ENCODE assay signal across 14 cellular contexts in genomic region chr9:127769101-127769500, GRCh38. TPM values are rescaled to one million over a fixed set of nuclear protein-coding genes. Genes with fewer than 3 reads are reported as not detected.
DNase-seq lines count a peak whose midpoint lies in the region; ATAC-seq and TF ChIP-seq lines count a peak whose summit lies in the region.
"Had no signal": no experiment of that assay in that cellular context is flagged by ENCODE, and none has a peak within 500 bp of the region (broad histone marks: within the 10 kb centered on the region; RNA-seq: fewer than 3 reads in every experiment).

No MANE protein-coding gene starts in this region.

- no peak overlapping the region for H3K4me3 ChIP-seq in vagina
- H3K4me3 ChIP-seq in WERI-Rb-1 (ENCODE audit: low read depth, low read length): no peak overlapping the region
- H3K4me3 ChIP-seq: SK-N-MC had no signal

- H3K27me3 Mint-ChIP-seq in stimulated activated naive CD8-positive, alpha-beta T cell treated with anti-CD3 and anti-CD28 coated beads, Interleukin-15, Interleukin-2, amounts not matched to agents 100 ng/mL and 50 ng/mL, for 24 hours: no peaks in the 10 kb centered on the region
- H3K27me3 Mint-ChIP-seq in central memory CD8-positive, alpha-beta T cell: no peaks in the 10 kb centered on the region
- H3K27me3 Mint-ChIP-seq in natural killer cell treated with Interleukin-12 subunit alpha and Interleukin-12 subunit beta and Interleukin-15 and Interleukin-18, amount 100 ng/mL, for 72 hours: no peaks in the 10 kb centered on the region

- peaks cover 35% of the 10 kb centered on the region for H3K36me3 Mint-ChIP-seq in stimulated activated naive CD8-positive, alpha-beta T cell treated with anti-CD3 and anti-CD28 coated beads, Interleukin-15, Interleukin-2, amounts not matched to agents 100 ng/mL and 50 ng/mL, for 24 hours (ENCODE audit: low read depth)
- H3K36me3 Mint-ChIP-seq in central memory CD8-positive, alpha-beta T cell (ENCODE audit: insufficient read depth): peaks cover 52% of the 10 kb centered on the region
- peaks cover 10% of the 10 kb centered on the region for H3K36me3 Mint-ChIP-seq in natural killer cell treated with Interleukin-12 subunit alpha and Interleukin-12 subunit beta and Interleukin-15 and Interleukin-18, amount 100 ng/mL, for 72 hours

- peak overlapping the region; percentile 50 for H3K27ac ChIP-seq in vagina
- H3K27ac ChIP-seq in WERI-Rb-1: no peak overlapping the region

- H3K27ac Mint-ChIP-seq in stimulated activated naive CD8-positive, alpha-beta T cell treated with anti-CD3 and anti-CD28 coated beads, Interleukin-15, Interleukin-2, amounts not matched to agents 100 ng/mL and 50 ng/mL, for 24 hours: peak overlapping the region; percentile 56
- H3K27ac Mint-ChIP-seq in central memory CD8-positive, alpha-beta T cell (ENCODE audit: low read depth): peak overlapping the region; percentile 96
- peak overlapping the region; percentile 96 to 99 for H3K27ac Mint-ChIP-seq in natural killer cell treated with Interleukin-12 subunit alpha and Interleukin-12 subunit beta and Interleukin-15 and Interleukin-18, amount 100 ng/mL, for 72 hours

- intact Hi-C loops in vagina (cut with DNase I): no loop called here

- no peaks in the 10 kb centered on the region for H3K9me3 Mint-ChIP-seq in stimulated activated naive CD8-positive, alpha-beta T cell treated with anti-CD3 and anti-CD28 coated beads, Interleukin-15, Interleukin-2, amounts not matched to agents 100 ng/mL and 50 ng/mL, for 24 hours
- no peaks in the 10 kb centered on the region for H3K9me3 Mint-ChIP-seq in central memory CD8-positive, alpha-beta T cell
- no peaks in the 10 kb centered on the region for H3K9me3 Mint-ChIP-seq in natural killer cell treated with Interleukin-12 subunit alpha and Interleukin-12 subunit beta and Interleukin-15 and Interleukin-18, amount 100 ng/mL, for 72 hours

- H3K4me1 ChIP-seq in vagina: peaks cover 29% of the 10 kb centered on the region

- ATAC-seq in stimulated activated naive CD8-positive, alpha-beta T cell treated with anti-CD3 and anti-CD28 coated beads, Interleukin-15, Interleukin-2, amounts not matched to agents 100 U/mL and 50 U/mL, for 24 hours: no peak
- ATAC-seq in central memory CD8-positive, alpha-beta T cell (replicated peaks; ENCODE audit: extremely low read depth, poor library complexity, severe bottlenecking): no peak
- ATAC-seq in natural killer cell treated with Interleukin-12 subunit alpha and Interleukin-12 subunit beta and Interleukin-15 and Interleukin-18, amount 100 ng/mL, for 72 hours: no peak

- no peak overlapping the region for H3K4me3 Mint-ChIP-seq in stimulated activated naive CD8-positive, alpha-beta T cell treated with anti-CD3 and anti-CD28 coated beads, Interleukin-15, Interleukin-2, amounts not matched to agents 100 ng/mL and 50 ng/mL, for 24 hours
- H3K4me3 Mint-ChIP-seq in central memory CD8-positive, alpha-beta T cell: peak overlapping the region; percentile 68
- H3K4me3 Mint-ChIP-seq in natural killer cell treated with Interleukin-12 subunit alpha and Interleukin-12 subunit beta and Interleukin-15 and Interleukin-18, amount 100 ng/mL, for 72 hours: peak overlapping the region; percentile 84

- TF ChIP-seq POLR2A in vagina (IDR thresholded peaks at IDR 0.05): no peak

- no peak for DNase-seq in stimulated activated naive CD8-positive, alpha-beta T cell treated with anti-CD3 and anti-CD28 coated beads, Interleukin-15, Interleukin-2, amounts not matched to agents 100 U/mL and 50 U/mL, for 24 hours
- no peak for DNase-seq in central memory CD8-positive, alpha-beta T cell (ENCODE audit: low spot score in 2 of 2)
- DNase-seq in natural killer cell treated with Interleukin-12 subunit alpha and Interleukin-12 subunit beta and Interleukin-15 and Interleukin-18, amount 100 ng/mL, for 72 hours (ENCODE audit: low spot score): no peak
- no peak for DNase-seq in vagina (ENCODE audit: extremely low spot score in 2 of 2)
- DNase-seq in WERI-Rb-1: no peak
- DNase-seq in T-helper 9 cell: no peak
- no peak for DNase-seq in C1 segment of cervical spinal cord (lab: John Stamatoyannopoulos, UW)
- DNase-seq: activated CD4-positive, CD25-positive, alpha-beta regulatory T cell treated with anti-CD3 and anti-CD28 coated beads, Interleukin-2, amount 50 U/mL, for 72 hours; NCI-H2107; NK-92 treated with Interleukin-12 subunit alpha and Interleukin-12 subunit beta, amount 100 ng/mL, for 24 hours; stimulated activated CD4-positive, alpha-beta T cell treated with anti-CD3 and anti-CD28 coated beads, Interleukin-2, amount 100 ng/mL, for 24 hours had no signal

- peaks cover 78% of the 10 kb centered on the region for H3K4me1 Mint-ChIP-seq in stimulated activated naive CD8-positive, alpha-beta T cell treated with anti-CD3 and anti-CD28 coated beads, Interleukin-15, Interleukin-2, amounts not matched to agents 100 ng/mL and 50 ng/mL, for 24 hours (ENCODE audit: low read depth)
- H3K4me1 Mint-ChIP-seq in central memory CD8-positive, alpha-beta T cell: peaks cover 77% of the 10 kb centered on the region
- H3K4me1 Mint-ChIP-seq in natural killer cell treated with Interleukin-12 subunit alpha and Interleukin-12 subunit beta and Interleukin-15 and Interleukin-18, amount 100 ng/mL, for 72 hours (ENCODE audit: low read depth in 2 of 2): peaks cover 57 to 65% of the 10 kb centered on the region in 2 donors

- no peaks in the 10 kb centered on the region for H3K27me3 ChIP-seq in vagina
- no peaks in the 10 kb centered on the region for H3K27me3 ChIP-seq in WERI-Rb-1 (ENCODE audit: insufficient read depth, low read depth, severe bottlenecking)

- no peaks in the 10 kb centered on the region for H3K9me3 ChIP-seq in vagina
- peaks cover 4% of the 10 kb centered on the region for H3K9me3 ChIP-seq in WERI-Rb-1 (ENCODE audit: severe bottlenecking)

- no peaks in the 10 kb centered on the region for H3K36me3 ChIP-seq in vagina
- no peaks in the 10 kb centered on the region for H3K36me3 ChIP-seq in WERI-Rb-1

- no peak for TF ChIP-seq CTCF in vagina (IDR thresholded peaks at IDR 0.05)
- TF ChIP-seq CTCF in WERI-Rb-1 (IDR thresholded peaks at IDR 0.05; ENCODE audit: low read depth, low read length): no peak

RNA-seq across cellular contexts. Expression of gene SH2D3C, which starts 9.4 kb away (rescaled TPM):
- total RNA-seq in natural killer cell treated with Interleukin-12 subunit alpha and Interleukin-12 subunit beta and Interleukin-15 and Interleukin-18, amount 100 ng/mL, for 72 hours: 10 to 100 TPM; 23.9 to 29.1 TPM
- total RNA-seq in vagina: 19.6 TPM

RNA-seq across cellular contexts. Expression of gene CDK9, which starts 16.7 kb away (rescaled TPM):
- total RNA-seq in natural killer cell treated with Interleukin-12 subunit alpha and Interleukin-12 subunit beta and Interleukin-15 and Interleukin-18, amount 100 ng/mL, for 72 hours: 100 to 1,000 TPM; 119 to 132 TPM
- 66.3 TPM for total RNA-seq in vagina

RNA-seq across cellular contexts. Expression of gene FPGS, which starts 33.6 kb away (rescaled TPM):
- total RNA-seq in natural killer cell treated with Interleukin-12 subunit alpha and Interleukin-12 subunit beta and Interleukin-15 and Interleukin-18, amount 100 ng/mL, for 72 hours: 100 to 1,000 TPM in 1 of 2 donors, 10 to 100 TPM in 1; 96.0 to 150 TPM
- 99.7 TPM for total RNA-seq in vagina

RNA-seq across cellular contexts. Expression of gene TOR2A, which starts 34.0 kb away (rescaled TPM):
- 10 to 100 TPM; 20.4 to 31.9 TPM for total RNA-seq in natural killer cell treated with Interleukin-12 subunit alpha and Interleukin-12 subunit beta and Interleukin-15 and Interleukin-18, amount 100 ng/mL, for 72 hours
- total RNA-seq in vagina: 12.3 TPM

RNA-seq across cellular contexts. Expression of gene TTC16, which starts 53.2 kb away (rescaled TPM):
- total RNA-seq in natural killer cell treated with Interleukin-12 subunit alpha and Interleukin-12 subunit beta and Interleukin-15 and Interleukin-18, amount 100 ng/mL, for 72 hours: 1 to 10 TPM; 3.8 to 8.1 TPM
- total RNA-seq in vagina: 0.25 TPM
- total RNA-seq: fibroblast of villous mesenchyme had no signal
